29 cellular contexts compared by ENCODE assay signal in the genomic region with DNA sequence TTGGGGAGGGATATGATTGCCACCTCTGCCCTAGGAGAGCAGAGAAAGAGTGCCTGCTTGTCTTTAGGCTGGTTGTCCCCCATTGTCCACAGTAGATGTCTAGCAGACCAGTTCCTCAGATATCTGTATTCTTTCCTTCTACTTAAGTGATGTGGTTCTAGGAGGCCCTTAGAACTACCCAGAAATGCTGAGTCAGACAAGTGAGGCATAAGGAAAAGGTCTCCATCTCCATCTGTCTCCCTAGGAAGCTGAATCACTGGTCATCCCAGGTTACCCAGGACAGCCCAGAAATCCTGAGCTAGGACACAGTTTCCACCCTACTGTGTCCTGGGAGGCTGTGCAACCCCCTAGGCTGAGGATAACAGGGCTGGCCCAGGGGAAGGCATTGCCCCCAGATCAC.
DNase-seq lines count a peak whose midpoint lies in the region; ATAC-seq, FAIRE-seq and TF ChIP-seq lines count a peak whose summit lies in the region.
"Had no signal": no experiment of that assay in that cellular context is flagged by ENCODE, and none has a peak within 500 bp of the region (broad histone marks: within the 10 kb centered on the region; RNA-seq: fewer than 3 reads in every experiment).

No MANE protein-coding gene starts in this region.

- H3K27ac ChIP-seq in IMR-90 (ENCODE audit: insufficient read depth, low read length), result no peak overlapping the region
- H3K27ac ChIP-seq in H1 (ENCODE audit: low read depth, low read length), result no peak overlapping the region
- no peak overlapping the region for H3K27ac ChIP-seq in dorsolateral prefrontal cortex
- H3K27ac ChIP-seq: C4-2B, SJCRH30 had no signal

- no peak overlapping the region for H3K56ac ChIP-seq in IMR-90 (ENCODE audit: extremely low read depth, insufficient read depth, low read length)
- H3K56ac ChIP-seq in H1 (replicated peaks; ENCODE audit: insufficient read length, low read depth, low read length), result no peak overlapping the region

- H3K36me3 Mint-ChIP-seq in nephron (ENCODE audit: low read depth), result no peaks in the 10 kb centered on the region
- H3K36me3 Mint-ChIP-seq in Caco-2 (ENCODE audit: insufficient read depth, unreplicated experiment), result no peaks in the 10 kb centered on the region
- H3K36me3 Mint-ChIP-seq: CD8-positive, alpha-beta T cell had no signal

- H3K14ac ChIP-seq in IMR-90 (replicated peaks; ENCODE audit: low read depth, low read length) (no peak overlapping the region), H1 (ENCODE audit: insufficient read length) (no peak overlapping the region)

- FAIRE-seq in H1 (lab: Jason Lieb, UNC), result no peak
- FAIRE-seq: A204.1, GM12892 had no signal

- no peak overlapping the region for H2BK15ac ChIP-seq in IMR-90 (ENCODE audit: low read depth, low read length)
- H2BK15ac ChIP-seq in H1 (ENCODE audit: low read length), result no peak overlapping the region

- H3K9ac ChIP-seq in IMR-90 (ENCODE audit: low read depth, low read length), result no peak overlapping the region
- H3K9ac ChIP-seq in H1 (replicated peaks in 1 of 4; ENCODE audit: extremely low read depth in 1 of 4, low read depth in 3 of 4, low read length in 3 of 4), result no peak overlapping the region

- dilution Hi-C loops in IMR-90 (cut with HindIII; ENCODE audit: low sequenced_read_pairs, unreplicated experiment), result no loop called here

- no peak overlapping the region for H3K4me3 ChIP-seq in AG10803 (ENCODE audit: low read length)
- no peak overlapping the region for H3K4me3 ChIP-seq in IMR-90 (ENCODE audit: insufficient read depth, low read depth, low read length)
- H3K4me3 ChIP-seq in H1 (ENCODE audit: extremely low read depth in 1 of 4, insufficient read depth in 2 of 4, low read depth in 3 of 4, low read length in 4 of 4), result no peak overlapping the region
- no peak overlapping the region for H3K4me3 ChIP-seq in dorsolateral prefrontal cortex
- H3K4me3 ChIP-seq in Caco-2 (ENCODE audit: low read depth, low read length), result no peak overlapping the region
- H3K4me3 ChIP-seq: SJCRH30 had no signal

- no peak overlapping the region for H2AK9ac ChIP-seq in IMR-90 (replicated peaks; ENCODE audit: low read depth, low read length, poor library complexity)

- H3K36me3 ChIP-seq in IMR-90 (ENCODE audit: control insufficient read depth, insufficient read depth, low read length) (no peaks in the 10 kb centered on the region), H1 (ENCODE audit: control insufficient read depth in 2 of 4, insufficient read depth in 4 of 4, low read length in 3 of 4) (no peaks in the 10 kb centered on the region), Caco-2 (ENCODE audit: control insufficient read depth, insufficient read depth, low read length) (no peaks in the 10 kb centered on the region)
- H3K36me3 ChIP-seq: SJCRH30 had no signal

- H3K4ac ChIP-seq in IMR-90 (ENCODE audit: low read depth, low read length), result no peak overlapping the region
- no peak overlapping the region for H3K4ac ChIP-seq in H1 (replicated peaks; ENCODE audit: insufficient read length, low read depth, low read length)

- no peak overlapping the region for H3K18ac ChIP-seq in IMR-90 (ENCODE audit: low read depth, low read length)
- no peak overlapping the region for H3K18ac ChIP-seq in H1 (ENCODE audit: extremely low read depth, low read length)

- no peak for ATAC-seq in IMR-90 (ENCODE audit: low read depth)
- ATAC-seq: CD8-positive, alpha-beta T cell; PC-3; Right ventricle myocardium inferior; SK-N-SH treated with all-trans-retinoic acid at 6 μM for 48 hours had no signal

- H2BK12ac ChIP-seq in H1 (ENCODE audit: low read depth, low read length), result no peak overlapping the region

- H2BK120ac ChIP-seq in IMR-90 (ENCODE audit: low read depth, low read length) (no peak overlapping the region), H1 (replicated peaks; ENCODE audit: low read depth, low read length) (no peak overlapping the region)

- no peaks in the 10 kb centered on the region for H3K9me3 Mint-ChIP-seq in nephron
- H3K9me3 Mint-ChIP-seq in Caco-2 (ENCODE audit: unreplicated experiment), result no peaks in the 10 kb centered on the region
- H3K9me3 Mint-ChIP-seq: CD8-positive, alpha-beta T cell had no signal

- TF ChIP-seq POLR2A in IMR-90 (IDR thresholded peaks at IDR 0.05; ENCODE audit: low read depth, low read length) (no peak), H1 (IDR thresholded peaks at IDR 0.05; ENCODE audit: control extremely low read depth in 1 of 2, low read depth in 2 of 2, low read length in 2 of 2) (no peak)

- no peaks in the 10 kb centered on the region for H3K23me2 ChIP-seq in H1 (ENCODE audit: low read depth, low read length)

- H4K91ac ChIP-seq in IMR-90 (ENCODE audit: insufficient read depth, low read depth, low read length) (no peak overlapping the region), H1 (replicated peaks; ENCODE audit: insufficient read length, low read length) (no peak overlapping the region)

- TF ChIP-seq EP300 in H1 (IDR thresholded peaks at IDR 0.05; ENCODE audit: borderline replicate concordance in 1 of 2, low read depth in 2 of 2, low read length in 2 of 2), result no peak

- H3K27me3 ChIP-seq in IMR-90 (ENCODE audit: control insufficient read depth, insufficient read depth, low read length), result no peaks in the 10 kb centered on the region
- no peaks in the 10 kb centered on the region for H3K27me3 ChIP-seq in H1 (replicated peaks in 1 of 4; ENCODE audit: control insufficient read depth in 3 of 4, extremely low read depth in 1 of 4, insufficient read depth in 3 of 4, low read length in 3 of 4)
- H3K27me3 ChIP-seq in dorsolateral prefrontal cortex, result no peaks in the 10 kb centered on the region
- H3K27me3 ChIP-seq in Caco-2 (replicated peaks; ENCODE audit: control insufficient read depth, insufficient read depth, low read length), result no peaks in the 10 kb centered on the region

- H3K4me2 ChIP-seq in IMR-90 (ENCODE audit: low read depth, low read length), result no peak overlapping the region
- H3K4me2 ChIP-seq in H1 (ENCODE audit: insufficient read depth in 1 of 2, low read depth in 2 of 2, low read length in 2 of 2), result no peak overlapping the region

- no peaks in the 10 kb centered on the region for H3K9me1 ChIP-seq in IMR-90 (ENCODE audit: insufficient read depth, low read length)

- no peaks in the 10 kb centered on the region for H3K9me3 ChIP-seq in IMR-90 (ENCODE audit: control insufficient read depth, insufficient read depth, low read length)
- no peaks in the 10 kb centered on the region for H3K9me3 ChIP-seq in H1 (ENCODE audit: insufficient read depth in 2 of 2, low read depth in 1 of 2, low read length in 1 of 2)
- H3K9me3 ChIP-seq in Caco-2, result no peaks in the 10 kb centered on the region
- H3K9me3 ChIP-seq: SJCRH30 had no signal

- H3K4me1 ChIP-seq in IMR-90 (ENCODE audit: control insufficient read depth, insufficient read depth, low read length) (no peaks in the 10 kb centered on the region), H1 (replicated peaks in 1 of 4; ENCODE audit: control insufficient read depth in 3 of 4, insufficient read depth in 4 of 4, low read length in 3 of 4) (no peaks in the 10 kb centered on the region; a peak in 1 of 7 replicates), Caco-2 (no peaks in the 10 kb centered on the region)
- H3K4me1 ChIP-seq: SJCRH30 had no signal

- DNase-seq in AG10803 (ENCODE audit: low read depth), result peak; percentile 11
- peak; percentile 34 for DNase-seq in IMR-90
- DNase-seq in H1 (ENCODE audit: low read depth in 1 of 2, low spot score in 2 of 2), result no peak
- DNase-seq in dorsolateral prefrontal cortex, result no peak
- DNase-seq in Caco-2, result no peak
- no peak for DNase-seq in NCI-H1092 treated with DMSO at 0.1 percent for 48 hours (lab: John Stamatoyannopoulos, UW)
- no peak for DNase-seq in NCI-H1092 (lab: John Stamatoyannopoulos, UW)
- DNase-seq: CD8-positive, alpha-beta T cell; DMS 273 treated with DMSO at 0.1 percent for 48 hours; DMS79; EL; H7; NCI-H1105; NCI-H1436 treated with DMSO at 0.1 percent for 48 hours; NCI-H2029; NCI-H446; NCI-H526; NCI-H82; NK-92 treated with Interleukin-12 subunit alpha and Interleukin-12 subunit beta, amount 100 ng/mL, for 24 hours; PC-3; SJCRH30 had no signal

- H4K5ac ChIP-seq in IMR-90 (ENCODE audit: low read depth, low read length), result no peak overlapping the region
- no peak overlapping the region for H4K5ac ChIP-seq in H1 (ENCODE audit: insufficient read length, low read depth, low read length)

- H3K27ac Mint-ChIP-seq in nephron, result peak overlapping the region in 2 of 3 experiments; percentile 29 to 99
- no peak overlapping the region for H3K27ac Mint-ChIP-seq in Caco-2 (ENCODE audit: unreplicated experiment)
- H3K27ac Mint-ChIP-seq: B cell; CD8-positive, alpha-beta T cell; IgD-negative memory B cell had no signal

- BruUV-seq in IMR-90 (replicated peaks; lab: Mats Ljungman, UMichigan) (no TSS peak), Caco-2 (replicated peaks; lab: Mats Ljungman, UMichigan) (no TSS peak)

- in situ Hi-C loops in IMR-90 (cut with MboI; ENCODE audit: low sequenced_read_pairs), result loop anchor here (25.0 kb wide), 1 partner anchor 1041 kb away; no protein-coding TSS in a partner anchor

- H3K27me3 Mint-ChIP-seq in nephron (ENCODE audit: low read depth), result peaks cover 7% of the 10 kb centered on the region
- peaks cover 3% of the 10 kb centered on the region for H3K27me3 Mint-ChIP-seq in Caco-2 (ENCODE audit: insufficient read depth, unreplicated experiment)
- H3K27me3 Mint-ChIP-seq: B cell had no signal

- POLR2A ChIA-PET in IMR-90 (lab: Charles Lee; ENCODE audit: unreplicated experiment), result no interaction called here
- POLR2A ChIA-PET in H1 (lab: Charles Lee; ENCODE audit: partially characterized antibody), result no interaction called here
- POLR2A ChIA-PET in Caco-2 (lab: Charles Lee), result no interaction called here

- CTCF ChIA-PET in IMR-90 (lab: Yijun Ruan, JAX) (no interaction called here), H1 (lab: Charles Lee; ENCODE audit: partially characterized antibody) (interaction anchor here (0.7 to 1.3 kb wide), 2 partner anchors 7 to 66 kb away, joined by 3 read pairs; no protein-coding TSS in a partner anchor), Caco-2 (lab: Charles Lee) (no interaction called here)

- H3K4me1 Mint-ChIP-seq in nephron (peaks cover 16% of the 10 kb centered on the region), Caco-2 (ENCODE audit: low read depth, unreplicated experiment) (no peaks in the 10 kb centered on the region)
- H3K4me1 Mint-ChIP-seq: B cell, IgD-negative memory B cell had no signal

- no peaks in the 10 kb centered on the region for H3K79me2 ChIP-seq in H1 (ENCODE audit: control insufficient read depth in 1 of 2, insufficient read depth in 2 of 2, low read length in 2 of 2)

- H4K8ac ChIP-seq in IMR-90 (ENCODE audit: low read depth in 2 of 2, low read length in 2 of 2) (no peak overlapping the region), H1 (ENCODE audit: extremely low read depth, insufficient read depth, low read length) (no peak overlapping the region)

- H2BK5ac ChIP-seq in IMR-90 (ENCODE audit: low read depth, low read length, poor library complexity, severe bottlenecking) (no peak overlapping the region), H1 (ENCODE audit: low read depth, low read length) (no peak overlapping the region)

- H3K79me1 ChIP-seq in IMR-90 (ENCODE audit: low read depth in 1 of 2, low read length in 2 of 2), result no peaks in the 10 kb centered on the region
- no peaks in the 10 kb centered on the region for H3K79me1 ChIP-seq in H1 (ENCODE audit: low read depth, low read length)

- TF ChIP-seq CTCF in AG10803 (conservative IDR thresholded peaks at IDR 0.05; ENCODE audit: low read length) (no peak), IMR-90 (conservative IDR thresholded peaks at IDR 0.05; ENCODE audit: low read depth, low read length) (no peak), H1 (IDR thresholded peaks at IDR 0.05; ENCODE audit: control extremely low read depth in 1 of 3, insufficient read depth in 1 of 3, low read depth in 1 of 3, low read length in 3 of 3) (no peak), nephron (IDR thresholded peaks at IDR 0.05; ENCODE audit: unreplicated experiment in 3 of 3) (no peak), dorsolateral prefrontal cortex (IDR thresholded peaks at IDR 0.05 in 54 of 56, conservative IDR thresholded peaks at IDR 0.05 in 2 of 56; ENCODE audit: low read depth in 1 of 56, partially characterized antibody in 56 of 56) (no peak), Caco-2 (IDR thresholded peaks at IDR 0.05; ENCODE audit: insufficient read depth in 1 of 2, low read depth in 1 of 2, low read length in 1 of 2, severe bottlenecking in 1 of 2, unreplicated experiment in 1 of 2) (no peak)

- intact Hi-C loops in IMR-90 (cut with micrococcal nuclease), result no loop called here
- intact Hi-C loops in dorsolateral prefrontal cortex (cut with DNase I), result no loop called here
- intact Hi-C loops in Caco-2 (cut with micrococcal nuclease; ENCODE audit: unreplicated experiment), result no loop called here

- H3K4me3 Mint-ChIP-seq in nephron (no peak overlapping the region), Caco-2 (ENCODE audit: unreplicated experiment) (no peak overlapping the region)
- H3K4me3 Mint-ChIP-seq: B cell; CD8-positive, alpha-beta T cell; IgD-negative memory B cell had no signal

- H2BK20ac ChIP-seq in IMR-90 (ENCODE audit: low read depth, low read length), result no peak overlapping the region
- no peak overlapping the region for H2BK20ac ChIP-seq in H1 (ENCODE audit: low read length)

- no peak overlapping the region for H3K23ac ChIP-seq in IMR-90 (ENCODE audit: low read depth, low read length)
- H3K23ac ChIP-seq in H1 (ENCODE audit: insufficient read length), result no peak overlapping the region

- TF ChIP-seq RAD21 in IMR-90 (IDR thresholded peaks at IDR 0.05; ENCODE audit: low read length) (no peak), H1 (IDR thresholded peaks at IDR 0.05 in 1 of 2, conservative IDR thresholded peaks at IDR 0.05 in 1 of 2; ENCODE audit: low read depth in 2 of 2, low read length in 2 of 2) (no peak)

- H2AK5ac ChIP-seq in IMR-90 (ENCODE audit: low read depth, low read length) (no peak overlapping the region), H1 (ENCODE audit: low read depth, low read length) (no peak overlapping the region)

- H4K20me1 ChIP-seq in IMR-90 (ENCODE audit: insufficient read depth, low read length) (no peaks in the 10 kb centered on the region), H1 (replicated peaks in 1 of 2; ENCODE audit: control insufficient read depth in 1 of 2, insufficient read depth in 2 of 2, low read length in 2 of 2) (no peaks in the 10 kb centered on the region)

- H2AFZ ChIP-seq in IMR-90 (replicated peaks; ENCODE audit: low read length, poor library complexity), result peak overlapping the region; percentile 8
- H2AFZ ChIP-seq in H1 (ENCODE audit: low read length), result no peak overlapping the region

Comparison
In these comparisons a context has a peak if more than half of its experiments do, and no peak if none do; other contexts are left out.
1. DNase-seq: peak in AG10803 (single experiment) and IMR-90 (single experiment); none in H1 (0 of 2), dorsolateral prefrontal cortex (0 of 10), Caco-2 (0 of 2), NCI-H1092 treated with DMSO at 0.1 percent for 48 hours (single experiment) and NCI-H1092 (single experiment).